Comparison of ENCODE assay signal across 1 cellular context in genomic region chr10:71484352-71484751, GRCh38.
TF ChIP-seq lines count a peak whose summit lies in the region.

No MANE protein-coding gene starts in this region.

TF ChIP-seq in GM23338, 12 proteins besides CTCF, POLR2A, EP300 and RAD21 (continued from another document):
- TF ChIP-seq ZNF462 (CRISPR knock-in tag; IDR thresholded peaks at IDR 0.05) (no peak), ZNF114 (CRISPR knock-in tag; IDR thresholded peaks at IDR 0.05) (no peak), JUNB (IDR thresholded peaks at IDR 0.05; ENCODE audit: unreplicated experiment) (no peak), STAT1 (IDR thresholded peaks at IDR 0.05; ENCODE audit: unreplicated experiment) (no peak), NANOG (IDR thresholded peaks at IDR 0.05; ENCODE audit: borderline replicate concordance) (no peak), CREB1 (CRISPR knock-in tag; IDR thresholded peaks at IDR 0.05; ENCODE audit: low read depth) (no peak), POLR2AphosphoS5 (IDR thresholded peaks at IDR 0.05; ENCODE audit: low read depth) (no peak), EZH2phosphoT487 (IDR thresholded peaks at IDR 0.05; ENCODE audit: unreplicated experiment) (no peak)
TF ChIP-seq in GM23338: peak in this region for 0.
